In genomic region chr15:63040954-63041353, GRCh38 we compare ENCODE assay signal across 13 cellular contexts. TPM values are rescaled to one million over a fixed set of nuclear protein-coding genes. Genes with fewer than 3 reads are reported as not detected.
DNase-seq lines count a peak whose midpoint lies in the region; ATAC-seq and TF ChIP-seq lines count a peak whose summit lies in the region.
"Had no signal": no experiment of that assay in that cellular context is flagged by ENCODE, and none has a peak within 500 bp of the region (broad histone marks: within the 10 kb centered on the region; RNA-seq: fewer than 3 reads in every experiment).

No MANE protein-coding gene starts in this region.

- no peaks in the 10 kb centered on the region for H4K20me1 ChIP-seq in hepatocyte (ENCODE audit: insufficient read depth, poor library complexity, severe bottlenecking)

- POLR2A ChIA-PET in WTC11 (lab: Charles Lee), result interaction anchor here (0.8 kb wide), 1 partner anchor 382 kb away, joined by 3 read pairs; no protein-coding TSS in a partner anchor

- no peak for TF ChIP-seq EP300 in ovary (IDR thresholded peaks at IDR 0.05)

- no peak overlapping the region for H3K4me3 ChIP-seq in hepatocyte
- H3K4me3 ChIP-seq in ovary, result no peak overlapping the region
- no peak overlapping the region for H3K4me3 ChIP-seq in upper lobe of right lung

- TF ChIP-seq POLR2A in ovary (IDR thresholded peaks at IDR 0.05), result no peak

- WGBS in hepatocyte (ENCODE audit: low lambda C conversion rate, missing lambda C conversion rate), result 52% methylated on average over 6 of the region's 6 CpGs
- WGBS in ovary, 3 donors, result 66 to 75% (median 71%) methylated on average over 6 of the region's 6 CpGs

- no peaks in the 10 kb centered on the region for H3K36me3 ChIP-seq in hepatocyte (replicated peaks; ENCODE audit: insufficient read depth, low read depth)
- H3K36me3 ChIP-seq in ovary, result no peaks in the 10 kb centered on the region
- no peaks in the 10 kb centered on the region for H3K36me3 ChIP-seq in upper lobe of right lung

- peaks cover 19% of the 10 kb centered on the region for H3K79me2 ChIP-seq in hepatocyte

- no peaks in the 10 kb centered on the region for H3K9me3 Mint-ChIP-seq in Calu3 (ENCODE audit: low read depth, unreplicated experiment)
- peaks cover 7% of the 10 kb centered on the region for H3K9me3 Mint-ChIP-seq in WTC11
- H3K9me3 Mint-ChIP-seq: activated naive CD8-positive, alpha-beta T cell treated with anti-CD3 and anti-CD28 coated beads, Interleukin-2, amount 50 U/mL, for 24 hours; dendritic cell treated with granulocyte-macrophage colony-stimulating factor and Interleukin-4, amounts not matched to agents 40 ng/mL and 50 ng/mL, for 4 days; immature natural killer cell had no signal

- peak overlapping the region; percentile 97 for H3K4me2 ChIP-seq in hepatocyte

- peak overlapping the region; percentile 77 for H3K27ac Mint-ChIP-seq in Calu3 (ENCODE audit: unreplicated experiment)
- H3K27ac Mint-ChIP-seq in WTC11, result peak overlapping the region; percentile 21; the same call in 1 of the 2 replicates
- H3K27ac Mint-ChIP-seq: activated naive CD8-positive, alpha-beta T cell treated with anti-CD3 and anti-CD28 coated beads, Interleukin-2, amount 50 U/mL, for 24 hours; dendritic cell treated with granulocyte-macrophage colony-stimulating factor and Interleukin-4, amounts not matched to agents 40 ng/mL and 50 ng/mL, for 4 days; immature natural killer cell had no signal

- no peaks in the 10 kb centered on the region for H3K9me2 ChIP-seq in hepatocyte (replicated peaks; ENCODE audit: insufficient read depth)

- H3K27ac ChIP-seq in hepatocyte, result no peak overlapping the region
- H3K27ac ChIP-seq in ovary, result peak overlapping the region; percentile 6 to 73
- H3K27ac ChIP-seq in upper lobe of right lung, result no peak overlapping the region

- H3K9me3 ChIP-seq in hepatocyte (ENCODE audit: low read depth), result no peaks in the 10 kb centered on the region
- no peaks in the 10 kb centered on the region for H3K9me3 ChIP-seq in ovary
- no peaks in the 10 kb centered on the region for H3K9me3 ChIP-seq in upper lobe of right lung

- H2AFZ ChIP-seq in hepatocyte, result no peak overlapping the region

- H3K27me3 Mint-ChIP-seq in Calu3 (ENCODE audit: unreplicated experiment) (no peaks in the 10 kb centered on the region), WTC11 (ENCODE audit: low read depth) (peaks cover 7% of the 10 kb centered on the region)

- no peak for DNase-seq in Calu3
- DNase-seq in WTC11 (ENCODE audit: low spot score), result no peak
- DNase-seq in hepatocyte (ENCODE audit: low spot score), result no peak
- DNase-seq in ovary, result no peak
- DNase-seq in upper lobe of right lung, result no peak
- DNase-seq in activated gamma-delta T cell (lab: John Stamatoyannopoulos, UW), result no peak
- DNase-seq in OCI-M1 (lab: John Stamatoyannopoulos, UW), result no peak
- DNase-seq: activated naive CD8-positive, alpha-beta T cell treated with anti-CD3 and anti-CD28 coated beads, Interleukin-2, amount 50 U/mL, for 24 hours; activated T-cell treated with anti-CD3 and anti-CD28 coated beads for 4 hours; immature natural killer cell; NCI-H345 had no signal

- peaks cover 8% of the 10 kb centered on the region for H3K27me3 ChIP-seq in hepatocyte
- no peaks in the 10 kb centered on the region for H3K27me3 ChIP-seq in ovary
- H3K27me3 ChIP-seq in upper lobe of right lung, result peaks cover 35% of the 10 kb centered on the region

- H3K36me3 Mint-ChIP-seq in Calu3 (ENCODE audit: insufficient read depth, unreplicated experiment), result peaks cover 49% of the 10 kb centered on the region
- H3K36me3 Mint-ChIP-seq in WTC11, result peaks cover 27% of the 10 kb centered on the region

- no peak for ATAC-seq in WTC11
- ATAC-seq in GM21447 (IDR thresholded peaks at IDR 0.05; ENCODE audit: unreplicated experiment), result no peak
- ATAC-seq in upper lobe of right lung, result no peak
- ATAC-seq: activated naive CD8-positive, alpha-beta T cell treated with anti-CD3 and anti-CD28 coated beads, Interleukin-2, amount 50 U/mL, for 24 hours had no signal

- H3K4me1 Mint-ChIP-seq in Calu3 (ENCODE audit: low read depth, unreplicated experiment) (peaks cover 43% of the 10 kb centered on the region), WTC11 (peaks cover 55% of the 10 kb centered on the region)

- BruUV-seq in Calu3 (replicated peaks; lab: Mats Ljungman, UMichigan), result no TSS peak

- intact Hi-C loops in Calu3 (cut with micrococcal nuclease; ENCODE audit: unreplicated experiment), result loop anchor here (2.0 kb wide), 1 partner anchor 258 kb away; no protein-coding TSS in a partner anchor
- intact Hi-C loops in ovary (cut with DNase I), result loop anchor here in 3 of 4 donors (5.0 to 10.0 kb wide), 7 partner anchors 94 to 259 kb away; partner anchors contain the start of gene RPS27L (in 1 of the 3)
- intact Hi-C loops in upper lobe of right lung (cut with DNase I), result no loop called here

- CTCF ChIA-PET in Calu3 (lab: Charles Lee) (interaction anchor here (1.0 to 1.4 kb wide), 2 partner anchors 258 to 261 kb away, joined by 3 to 4 read pairs; no protein-coding TSS in a partner anchor), WTC11 (lab: Charles Lee) (interaction anchor here (0.8 to 4.3 kb wide), 3 partner anchors 7 to 193 kb away, joined by 3 to 27 read pairs (median 3); no protein-coding TSS in a partner anchor)

- H3K4me1 ChIP-seq in hepatocyte (ENCODE audit: insufficient read depth) (peaks cover 18% of the 10 kb centered on the region), ovary (ENCODE audit: insufficient read depth) (no peaks in the 10 kb centered on the region), upper lobe of right lung (peaks cover 9% of the 10 kb centered on the region)

- H3K4me3 Mint-ChIP-seq in Calu3 (ENCODE audit: low read depth, unreplicated experiment) (peak overlapping the region; percentile 98), WTC11 (peak overlapping the region; percentile 97)
- H3K4me3 Mint-ChIP-seq: activated naive CD8-positive, alpha-beta T cell treated with anti-CD3 and anti-CD28 coated beads, Interleukin-2, amount 50 U/mL, for 24 hours; dendritic cell treated with granulocyte-macrophage colony-stimulating factor and Interleukin-4, amounts not matched to agents 40 ng/mL and 50 ng/mL, for 4 days had no signal

- no peak for TF ChIP-seq CTCF in Calu3 (IDR thresholded peaks at IDR 0.05; ENCODE audit: unreplicated experiment)
- no peak for TF ChIP-seq CTCF in WTC11 (IDR thresholded peaks at IDR 0.05)
- no peak for TF ChIP-seq CTCF in hepatocyte (IDR thresholded peaks at IDR 0.05; ENCODE audit: poor library complexity)
- TF ChIP-seq CTCF in ovary (IDR thresholded peaks at IDR 0.05), result no peak
- no peak for TF ChIP-seq CTCF in upper lobe of right lung (IDR thresholded peaks at IDR 0.05)

TF ChIP-seq in WTC11, 78 proteins besides CTCF, POLR2A, EP300 and RAD21:
- TF ChIP-seq SP1 (CRISPR knock-in tag; conservative IDR thresholded peaks at IDR 0.05), result no peak
- TF ChIP-seq ZNF396 (CRISPR knock-in tag; IDR thresholded peaks at IDR 0.05; ENCODE audit: borderline replicate concordance), result no peak
- TF ChIP-seq TEAD4 (CRISPR knock-in tag; IDR thresholded peaks at IDR 0.05), result no peak
- TF ChIP-seq FOXK1 (CRISPR knock-in tag; IDR thresholded peaks at IDR 0.05), result no peak
- TF ChIP-seq NR2C2 (CRISPR knock-in tag; IDR thresholded peaks at IDR 0.05), result no peak
- no peak for TF ChIP-seq E2F4 (CRISPR knock-in tag; IDR thresholded peaks at IDR 0.05; ENCODE audit: borderline replicate concordance, low read depth)
- no peak for TF ChIP-seq HMGA2 (CRISPR knock-in tag; IDR thresholded peaks at IDR 0.05)
- TF ChIP-seq SMAD4 (CRISPR knock-in tag; IDR thresholded peaks at IDR 0.05), result no peak
- TF ChIP-seq RELA (CRISPR knock-in tag; IDR thresholded peaks at IDR 0.05; ENCODE audit: borderline replicate concordance), result no peak
- no peak for TF ChIP-seq PREB (CRISPR knock-in tag; IDR thresholded peaks at IDR 0.05; ENCODE audit: borderline replicate concordance)
- TF ChIP-seq IRF1 (CRISPR knock-in tag; IDR thresholded peaks at IDR 0.05), result no peak
- no peak for TF ChIP-seq ZNF121 (CRISPR knock-in tag; IDR thresholded peaks at IDR 0.05)
- no peak for TF ChIP-seq TCF7 (CRISPR knock-in tag; IDR thresholded peaks at IDR 0.05; ENCODE audit: low read depth)
- no peak for TF ChIP-seq CREM (CRISPR knock-in tag; IDR thresholded peaks at IDR 0.05)

RNA-seq across cellular contexts. Expression of gene TPM1, which starts 1.6 kb away (rescaled TPM):
- total RNA-seq in Calu3 (2022) (691 and 1,158 TPM in 2 replicates), WTC11 (2021) (370 to 421 TPM (median 382 TPM) in 3 replicates), hepatocyte (283 and 291 TPM in 2 replicates), ovary (100 to 1,000 TPM; 204 to 695 (median 319) TPM), upper lobe of right lung (229 TPM)
- polyA plus RNA-seq in hepatocyte (353 and 477 TPM in 2 replicates), ovary (100 to 1,000 TPM; 332 to 676 TPM)

Comparison
In these comparisons a context has a peak if more than half of its experiments do, and no peak if none do; other contexts are left out.
1. H3K27ac ChIP-seq: peak in ovary (2 of 2); none in hepatocyte (single experiment) and upper lobe of right lung (single experiment).